Comparison of ENCODE assay signal across 8 cellular contexts in the genomic region with DNA sequence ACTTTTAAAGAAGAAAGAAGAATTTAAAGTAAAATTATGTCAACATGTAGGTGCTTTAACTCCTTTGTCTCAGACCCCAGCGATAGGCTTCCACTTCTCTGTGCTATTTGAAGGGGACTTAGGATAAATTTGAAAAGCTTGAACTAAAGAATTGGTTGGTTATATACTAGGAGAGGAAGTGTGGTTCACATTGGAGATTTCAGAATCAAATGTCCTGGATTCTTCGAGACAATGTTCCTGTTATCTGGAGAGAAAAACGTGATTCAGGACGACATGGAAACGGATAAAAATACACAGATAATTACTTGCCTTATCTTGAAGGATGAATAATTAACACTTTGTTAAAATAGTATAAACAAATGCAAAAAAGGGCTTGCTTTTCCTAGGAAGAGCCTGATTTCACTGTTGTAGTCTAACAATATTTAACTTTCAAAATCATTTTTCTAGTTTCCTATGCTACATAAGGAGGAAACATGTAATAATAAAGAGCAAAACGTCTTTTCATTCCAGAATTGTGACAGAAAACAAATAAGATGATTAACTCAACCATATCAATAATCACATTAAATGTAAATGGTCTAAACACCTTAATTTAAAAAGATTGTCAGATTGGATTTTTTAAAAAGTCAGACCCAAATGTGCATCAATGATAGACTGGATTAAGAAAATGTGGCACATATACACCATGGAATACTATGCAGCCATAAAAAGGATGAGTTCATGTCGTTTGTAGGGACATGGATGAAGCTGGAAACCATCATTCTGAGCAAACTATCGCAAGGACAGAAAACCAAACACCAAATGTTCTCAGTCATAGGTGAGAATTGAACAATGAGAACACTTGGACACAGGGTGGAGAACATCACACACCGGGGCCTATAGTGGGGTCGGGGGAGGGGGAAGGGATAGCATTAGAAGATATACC. TPM values are rescaled to one million over a fixed set of nuclear protein-coding genes. Genes with fewer than 3 reads are reported as not detected.
A peak's percentile ranks its signal among the peaks of the same experiment; 100 is the strongest.
DNase-seq lines count a peak whose midpoint lies in the region; TF ChIP-seq lines count a peak whose summit lies in the region.

No MANE protein-coding gene starts in this region.

- no peaks in the 10 kb centered on the region for H3K27me3 ChIP-seq in fibroblast of lung (ENCODE audit: control insufficient read depth, insufficient read depth, low read length)

- DNase-seq in RWPE1 (ENCODE audit: low spot score) (no peak), fibroblast of lung (ENCODE audit: low read depth in 2 of 2) (no peak), progenitor cell of endocrine pancreas (ENCODE audit: low spot score, unreplicated experiment) (no peak), T1000 (lab: John Stamatoyannopoulos, UW) (no peak), amygdala (lab: John Stamatoyannopoulos, UW) (no peak), C1 segment of cervical spinal cord (lab: John Stamatoyannopoulos, UW) (no peak)
- DNase-seq in activated effector memory CD4-positive, alpha-beta T cell treated with anti-CD3 and anti-CD28 coated beads, Interleukin-2, amount 50 U/mL, for 16 hours = no peak

- no peaks in the 10 kb centered on the region for H4K20me1 ChIP-seq in fibroblast of lung (ENCODE audit: control insufficient read depth, extremely low read depth, insufficient read depth, low read length)

- H3K27ac ChIP-seq in RWPE1 (peak overlapping the region; percentile 85), fibroblast of lung (ENCODE audit: insufficient read depth, low read length) (peak overlapping the region; percentile 79)

- H3K27me3 Mint-ChIP-seq in progenitor cell of endocrine pancreas = peaks cover 7% of the 10 kb centered on the region

- peaks cover 8% of the 10 kb centered on the region for H3K79me2 ChIP-seq in fibroblast of lung (ENCODE audit: control insufficient read depth, insufficient read depth, low read length)

- peak overlapping the region; percentile 90 for H2AFZ ChIP-seq in fibroblast of lung (ENCODE audit: low read length)

- H3K36me3 Mint-ChIP-seq in progenitor cell of endocrine pancreas (ENCODE audit: insufficient read depth) = peaks cover 15% of the 10 kb centered on the region

- peak overlapping the region; percentile 79 for H3K9ac ChIP-seq in fibroblast of lung (ENCODE audit: insufficient read depth, low read length)

- peaks cover 16% of the 10 kb centered on the region for H3K4me1 Mint-ChIP-seq in progenitor cell of endocrine pancreas (ENCODE audit: low read depth)

- no peaks in the 10 kb centered on the region for H3K36me3 ChIP-seq in fibroblast of lung (ENCODE audit: control insufficient read depth, insufficient read depth, low read length)

- peak overlapping the region; percentile 97 for H3K4me3 ChIP-seq in GM08714 (ENCODE audit: low read length)
- peak overlapping the region; percentile 79 to 92 (median 82) for H3K4me3 ChIP-seq in fibroblast of lung (replicated peaks in 1 of 4; ENCODE audit: control extremely low read depth in 1 of 4, insufficient read depth in 1 of 4, low read depth in 3 of 4, low read length in 4 of 4)

- peak overlapping the region; percentile 98 for H3K4me2 ChIP-seq in fibroblast of lung (ENCODE audit: extremely low read depth, insufficient read depth, low read length)

- H3K4me1 ChIP-seq in fibroblast of lung (ENCODE audit: control insufficient read depth, extremely low read depth, insufficient read depth, low read length) = peaks cover 2% of the 10 kb centered on the region

- H3K9me3 ChIP-seq in fibroblast of lung (ENCODE audit: control insufficient read depth, insufficient read depth, low read depth, low read length) = no peaks in the 10 kb centered on the region

- peak overlapping the region; percentile 100 for H3K27ac Mint-ChIP-seq in progenitor cell of endocrine pancreas

- H3K9me3 Mint-ChIP-seq in progenitor cell of endocrine pancreas (ENCODE audit: low read depth) = peaks cover 20% of the 10 kb centered on the region

- POLR2A ChIA-PET in RWPE1 (lab: Yijun Ruan, JAX; ENCODE audit: low non-redundant PET) = interaction anchor here (0.8 kb wide), 1 partner anchor 114 kb away, joined by 3 read pairs; no protein-coding TSS in a partner anchor

- TF ChIP-seq CTCF in RWPE1 (conservative IDR thresholded peaks at IDR 0.05; ENCODE audit: low read depth) (no peak), fibroblast of lung (conservative IDR thresholded peaks at IDR 0.05 in 1 of 2, IDR thresholded peaks at IDR 0.05 in 1 of 2; ENCODE audit: low read depth in 1 of 2, low read length in 2 of 2) (no peak), progenitor cell of endocrine pancreas (IDR thresholded peaks at IDR 0.05; ENCODE audit: unreplicated experiment) (no peak)

- peak overlapping the region; percentile 99 for H3K4me3 Mint-ChIP-seq in progenitor cell of endocrine pancreas (ENCODE audit: low read depth)

- CTCF ChIA-PET in RWPE1 (lab: Yijun Ruan, JAX) = no interaction called here

RNA-seq across cellular contexts. Expression of gene ZNF780A, which starts 0.7 kb away (rescaled TPM):
- total RNA-seq in fibroblast of lung (12.8 and 17.3 TPM in 2 replicates), progenitor cell of endocrine pancreas (25.5 and 27.4 TPM in 2 replicates)
- 10.2 and 14.7 TPM in 2 replicates for polyA plus RNA-seq in fibroblast of lung
- 7.2 and 10.7 TPM in 2 replicates for polyA plus RNA-seq in fibroblast of lung (2012)
- polyA minus RNA-seq in fibroblast of lung (ENCODE audit: low replicate concordance) = 1.9 and 11.9 TPM in 2 replicates

RNA-seq across cellular contexts. Expression of gene ZNF780B, which starts 35.4 kb away (rescaled TPM):
- total RNA-seq in fibroblast of lung = 17.2 and 20.8 TPM in 2 replicates
- 8.9 TPM in 2 replicates for polyA plus RNA-seq in fibroblast of lung
- polyA plus RNA-seq in fibroblast of lung (2012) = 4.5 and 7.7 TPM in 2 replicates
- polyA minus RNA-seq in fibroblast of lung (ENCODE audit: low replicate concordance) = 0.89 and 6.0 TPM in 2 replicates
- 40.6 and 45.9 TPM in 2 replicates for total RNA-seq in progenitor cell of endocrine pancreas
